In the genomic region with DNA sequence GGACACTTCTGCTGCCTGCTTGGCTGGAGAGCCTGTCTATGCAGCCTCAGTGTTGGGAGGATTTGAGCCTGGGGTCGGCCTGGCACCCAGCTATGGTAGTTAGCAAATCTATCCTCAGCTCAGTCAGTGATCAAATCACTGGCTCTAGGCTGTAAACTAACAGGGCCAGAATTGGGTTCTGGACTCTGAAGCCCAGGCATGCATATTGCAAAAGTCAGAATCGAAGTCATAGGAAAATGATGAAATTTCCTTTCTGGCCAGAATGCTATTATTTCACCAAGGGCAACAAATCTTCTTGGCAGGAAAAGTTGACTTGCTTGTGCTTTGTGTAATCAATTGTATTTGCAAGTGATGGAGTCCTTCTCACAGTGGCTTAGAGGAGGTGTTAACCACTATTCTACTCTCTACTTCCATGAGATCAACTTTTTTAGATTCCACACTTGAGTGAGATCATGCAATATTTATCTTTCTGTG, we compare ENCODE assay signal across 12 cellular contexts.
A peak's percentile ranks its signal among the peaks of the same experiment; 100 is the strongest.
DNase-seq lines count a peak whose midpoint lies in the region; ATAC-seq and TF ChIP-seq lines count a peak whose summit lies in the region.
"Had no signal": no experiment of that assay in that cellular context is flagged by ENCODE, and none has a peak within 500 bp of the region (broad histone marks: within the 10 kb centered on the region; RNA-seq: fewer than 3 reads in every experiment).

No MANE protein-coding gene starts in this region.

- ATAC-seq in activated naive CD8-positive, alpha-beta T cell treated with anti-CD3 and anti-CD28 coated beads, Interleukin-2, amount 50 U/mL, for 24 hours: peak; percentile 75
- peak; percentile 77 for ATAC-seq in aorta (ENCODE audit: low FRiP score)
- ATAC-seq: WTC11 had no signal

- H3K9me3 ChIP-seq in muscle layer of colon (ENCODE audit: low read length): no peaks in the 10 kb centered on the region
- no peaks in the 10 kb centered on the region for H3K9me3 ChIP-seq in aorta (ENCODE audit: control insufficient read depth, low read length)
- no peaks in the 10 kb centered on the region for H3K9me3 ChIP-seq in CD4-positive, alpha-beta memory T cell (ENCODE audit: control insufficient read depth in 1 of 2, low read length in 2 of 2)

- H3K4me1 Mint-ChIP-seq in activated naive CD8-positive, alpha-beta T cell treated with anti-CD3 and anti-CD28 coated beads, Interleukin-2, amount 50 U/mL, for 24 hours: peaks cover 43% of the 10 kb centered on the region
- peaks cover 9% of the 10 kb centered on the region for H3K4me1 Mint-ChIP-seq in activated naive CD8-positive, alpha-beta T cell treated with anti-CD3 and anti-CD28 coated beads for 36 hours
- peaks cover 4 to 29% (median 14%) of the 10 kb centered on the region in 4 donors for H3K4me1 Mint-ChIP-seq in CD4-positive, alpha-beta memory T cell

- H3K4me1 ChIP-seq in muscle layer of colon (ENCODE audit: insufficient read depth, low read length) (peaks cover 44% of the 10 kb centered on the region), aorta (ENCODE audit: control insufficient read depth in 1 of 2, insufficient read depth in 2 of 2, low read length in 2 of 2) (peaks cover 11 to 17% of the 10 kb centered on the region in 2 donors)
- H3K4me1 ChIP-seq in CD4-positive, alpha-beta memory T cell (ENCODE audit: insufficient read depth, low read length): no peaks in the 10 kb centered on the region

- POLR2A ChIA-PET in CD4-positive, alpha-beta memory T cell (lab: Charles Lee; ENCODE audit: partially characterized antibody): no interaction called here

- no peak for DNase-seq in activated naive CD8-positive, alpha-beta T cell treated with anti-CD3 and anti-CD28 coated beads, Interleukin-2, amount 50 U/mL, for 24 hours
- no peak for DNase-seq in activated naive CD8-positive, alpha-beta T cell treated with anti-CD3 and anti-CD28 coated beads for 36 hours
- peak; percentile 69 for DNase-seq in epithelial cell of proximal tubule (ENCODE audit: low read depth)
- peak in 1 of 2 donors; percentile 45 for DNase-seq in aorta
- DNase-seq in NCI-H345 (lab: John Stamatoyannopoulos, UW): no peak
- DNase-seq in CD4-positive, alpha-beta memory T cell: no peak
- no peak for DNase-seq in posterior cingulate gyrus
- DNase-seq: activated naive CD4-positive, alpha-beta T cell treated with Interleukin-2 at 50 U/mL for 16 hours; KBM-7; NCI-H748 treated with DMSO at 0.1 percent for 48 hours had no signal

- H3K4me3 ChIP-seq in epithelial cell of proximal tubule (ENCODE audit: low read depth, low read length): no peak overlapping the region
- no peak overlapping the region for H3K4me3 ChIP-seq in muscle layer of colon (ENCODE audit: low read depth in 1 of 2, low read length in 2 of 2)
- no peak overlapping the region for H3K4me3 ChIP-seq in aorta (ENCODE audit: low read length in 2 of 2)
- no peak overlapping the region for H3K4me3 ChIP-seq in CD4-positive, alpha-beta memory T cell (ENCODE audit: low read length in 2 of 2)

- H3K9me3 Mint-ChIP-seq in activated naive CD8-positive, alpha-beta T cell treated with anti-CD3 and anti-CD28 coated beads, Interleukin-2, amount 50 U/mL, for 24 hours: no peaks in the 10 kb centered on the region
- H3K9me3 Mint-ChIP-seq in activated naive CD8-positive, alpha-beta T cell treated with anti-CD3 and anti-CD28 coated beads for 36 hours: no peaks in the 10 kb centered on the region
- H3K9me3 Mint-ChIP-seq in CD4-positive, alpha-beta memory T cell: no peaks in the 10 kb centered on the region
- H3K9me3 Mint-ChIP-seq: WTC11 had no signal

- H3K9ac ChIP-seq in muscle layer of colon (ENCODE audit: low read length): no peak overlapping the region

- H3K27ac Mint-ChIP-seq in activated naive CD8-positive, alpha-beta T cell treated with anti-CD3 and anti-CD28 coated beads, Interleukin-2, amount 50 U/mL, for 24 hours: peak overlapping the region; percentile 67
- H3K27ac Mint-ChIP-seq in activated naive CD8-positive, alpha-beta T cell treated with anti-CD3 and anti-CD28 coated beads for 36 hours: no peak overlapping the region
- H3K27ac Mint-ChIP-seq in CD4-positive, alpha-beta memory T cell: no peak overlapping the region
- H3K27ac Mint-ChIP-seq: WTC11 had no signal

- no peaks in the 10 kb centered on the region for H3K27me3 Mint-ChIP-seq in activated naive CD8-positive, alpha-beta T cell treated with anti-CD3 and anti-CD28 coated beads, Interleukin-2, amount 50 U/mL, for 24 hours
- no peaks in the 10 kb centered on the region for H3K27me3 Mint-ChIP-seq in activated naive CD8-positive, alpha-beta T cell treated with anti-CD3 and anti-CD28 coated beads for 36 hours
- no peaks in the 10 kb centered on the region for H3K27me3 Mint-ChIP-seq in CD4-positive, alpha-beta memory T cell

- no peak overlapping the region for H3K4me3 Mint-ChIP-seq in activated naive CD8-positive, alpha-beta T cell treated with anti-CD3 and anti-CD28 coated beads, Interleukin-2, amount 50 U/mL, for 24 hours
- no peak overlapping the region for H3K4me3 Mint-ChIP-seq in activated naive CD8-positive, alpha-beta T cell treated with anti-CD3 and anti-CD28 coated beads for 36 hours
- no peak overlapping the region for H3K4me3 Mint-ChIP-seq in CD4-positive, alpha-beta memory T cell
- H3K4me3 Mint-ChIP-seq: WTC11 had no signal

- peaks cover 11% of the 10 kb centered on the region for H3K36me3 Mint-ChIP-seq in activated naive CD8-positive, alpha-beta T cell treated with anti-CD3 and anti-CD28 coated beads, Interleukin-2, amount 50 U/mL, for 24 hours (ENCODE audit: low read depth)
- peaks cover 3% of the 10 kb centered on the region for H3K36me3 Mint-ChIP-seq in activated naive CD8-positive, alpha-beta T cell treated with anti-CD3 and anti-CD28 coated beads for 36 hours
- H3K36me3 Mint-ChIP-seq in CD4-positive, alpha-beta memory T cell: peaks cover 0 to 8% of the 10 kb centered on the region in 2 donors
- H3K36me3 Mint-ChIP-seq: WTC11 had no signal

- TF ChIP-seq CTCF in epithelial cell of proximal tubule (conservative IDR thresholded peaks at IDR 0.05; ENCODE audit: low read depth, low read length): no peak

- H3K27ac ChIP-seq in muscle layer of colon (ENCODE audit: low read depth, low read length) (peak overlapping the region; percentile 12), aorta (ENCODE audit: low read depth in 1 of 2, low read length in 2 of 2) (peak overlapping the region; percentile 4 to 28)
- H3K27ac ChIP-seq in CD4-positive, alpha-beta memory T cell (ENCODE audit: low read depth, low read length): no peak overlapping the region

- WGBS in aorta, 2 donors: 17 to 27% methylated on average over 2 of the region's 2 CpGs

- H3K27me3 ChIP-seq in muscle layer of colon (ENCODE audit: control insufficient read depth in 1 of 2, insufficient read depth in 2 of 2, low read length in 2 of 2): no peaks in the 10 kb centered on the region
- no peaks in the 10 kb centered on the region for H3K27me3 ChIP-seq in aorta (ENCODE audit: control insufficient read depth in 1 of 2, insufficient read depth in 2 of 2, low read length in 1 of 2)
- no peaks in the 10 kb centered on the region for H3K27me3 ChIP-seq in CD4-positive, alpha-beta memory T cell (ENCODE audit: insufficient read depth, low read length)

- H3K36me3 ChIP-seq in muscle layer of colon (ENCODE audit: insufficient read depth, low read length) (no peaks in the 10 kb centered on the region), aorta (ENCODE audit: control insufficient read depth in 1 of 2, insufficient read depth in 2 of 2, low read length in 1 of 2) (no peaks in the 10 kb centered on the region)
- H3K36me3 ChIP-seq in CD4-positive, alpha-beta memory T cell (ENCODE audit: insufficient read depth, low read length): no peaks in the 10 kb centered on the region

- intact Hi-C loops in aorta (cut with DNase I) (loop anchor here (10.0 kb wide), 3 partner anchors 256 to 954 kb away; partner anchors contain the start of gene BCL6 (in 1 of the 2)), posterior cingulate gyrus (cut with DNase I) (no loop called here)
- intact Hi-C loops in CD4-positive, alpha-beta memory T cell (cut with micrococcal nuclease): no loop called here

- CTCF ChIA-PET in CD4-positive, alpha-beta memory T cell (lab: Charles Lee; ENCODE audit: partially characterized antibody): interaction anchor here (1.0 kb wide), 1 partner anchor 949 kb away, joined by 4 read pairs; no protein-coding TSS in a partner anchor

Comparison
In these comparisons a context has a peak if more than half of its experiments do, and no peak if none do; other contexts are left out.
1. intact Hi-C loops: an anchor here in aorta (10.0 kb wide); none called in CD4-positive, alpha-beta memory T cell and posterior cingulate gyrus.